ENCODE assay signal across 14 cellular contexts in genomic region chr17:82232876-82233785, GRCh38. TPM values are rescaled to one million over a fixed set of nuclear protein-coding genes. Genes with fewer than 3 reads are reported as not detected.
DNase-seq lines count a peak whose midpoint lies in the region; ATAC-seq and TF ChIP-seq lines count a peak whose summit lies in the region.
"Had no signal": no experiment of that assay in that cellular context is flagged by ENCODE, and none has a peak within 500 bp of the region (broad histone marks: within the 10 kb centered on the region; RNA-seq: fewer than 3 reads in every experiment).

No MANE protein-coding gene starts in this region.

- no peak for ATAC-seq in GM23338
- ATAC-seq in GM18519 (IDR thresholded peaks at IDR 0.05; ENCODE audit: low FRiP score, unreplicated experiment) = no peak

- peaks cover 12% of the 10 kb centered on the region for H3K4me1 Mint-ChIP-seq in T-helper 2 cell treated with Interferon-gamma antibody and Interleukin-4, amounts not matched to agents 5 μg/mL and 100 μg/mL, for 36 hours (ENCODE audit: low read depth)
- peaks cover 11 to 23% of the 10 kb centered on the region in 2 donors for H3K4me1 Mint-ChIP-seq in immature natural killer cell
- peaks cover 5% of the 10 kb centered on the region; the same call in 1 of the 3 replicates for H3K4me1 Mint-ChIP-seq in GM23338

- H4K20me1 ChIP-seq in OCI-LY7 (ENCODE audit: insufficient read depth, low read length) = peaks cover 8% of the 10 kb centered on the region; the same call in 1 of the 2 replicates
- H4K20me1 ChIP-seq in GM23338 (replicated peaks; ENCODE audit: insufficient read depth) = no peaks in the 10 kb centered on the region; the same call in 1 of the 2 replicates

- no peaks in the 10 kb centered on the region for H3K9me3 Mint-ChIP-seq in T-helper 2 cell treated with Interferon-gamma antibody and Interleukin-4, amounts not matched to agents 5 μg/mL and 100 μg/mL, for 36 hours
- H3K9me3 Mint-ChIP-seq in immature natural killer cell (no peaks in the 10 kb centered on the region), GM23338 (no peaks in the 10 kb centered on the region)

- H3K4me3 ChIP-seq in OCI-LY7 (ENCODE audit: low read depth, low read length, poor library complexity, severe bottlenecking) = no peak overlapping the region
- peak overlapping the region in 1 of 8 donors; percentile 85 for H3K4me3 ChIP-seq in spleen
- no peak overlapping the region for H3K4me3 ChIP-seq in GM23338
- H3K4me3 ChIP-seq: lung had no signal

- H3F3A ChIP-seq in GM23338 (replicated peaks; ENCODE audit: low read depth) = peaks cover 2% of the 10 kb centered on the region; the same call in 1 of the 2 replicates

- TF ChIP-seq CTCF in OCI-LY7 (conservative IDR thresholded peaks at IDR 0.05; ENCODE audit: low read length) (no peak), spleen (IDR thresholded peaks at IDR 0.05 in 8 of 11, conservative IDR thresholded peaks at IDR 0.05 in 3 of 11) (no peak), GM23338 (conservative IDR thresholded peaks at IDR 0.05; ENCODE audit: low read depth in 2 of 2) (no peak)

- H3K79me2 ChIP-seq in OCI-LY7 (ENCODE audit: insufficient read depth, low read depth, low read length) = no peaks in the 10 kb centered on the region
- no peaks in the 10 kb centered on the region for H3K79me2 ChIP-seq in GM23338 (replicated peaks; ENCODE audit: insufficient read depth)

- intact Hi-C loops in OCI-LY7 (cut with micrococcal nuclease; ENCODE audit: unreplicated experiment) (loop anchor here (5.0 kb wide), 1 partner anchor 184 kb away; the partner anchor contains the start of genes HEXD and OGFOD3), spleen (cut with DNase I; ENCODE audit: low total_unique reads) (no loop called here)

- POLR2A ChIA-PET in OCI-LY7 (lab: Charles Lee) = interaction anchor here (0.5 kb wide), 1 partner anchor 231 kb away, joined by 3 read pairs; no protein-coding TSS in a partner anchor

- 68 to 82% (median 68%) methylated on average over 10 to 21 of the region's 21 CpGs for WGBS in spleen, 5 donors

- BruUV-seq in OCI-LY7 (replicated peaks; lab: Mats Ljungman, UMichigan) = no TSS peak

- H3K9me2 ChIP-seq in OCI-LY7 (ENCODE audit: insufficient read depth, low read length) (no peaks in the 10 kb centered on the region), GM23338 (ENCODE audit: insufficient read depth) (no peaks in the 10 kb centered on the region)

- peaks cover 10% of the 10 kb centered on the region for H3K36me3 Mint-ChIP-seq in T-helper 2 cell treated with Interferon-gamma antibody and Interleukin-4, amounts not matched to agents 5 μg/mL and 100 μg/mL, for 36 hours (ENCODE audit: low read depth)
- no peaks in the 10 kb centered on the region for H3K36me3 Mint-ChIP-seq in immature natural killer cell
- no peaks in the 10 kb centered on the region for H3K36me3 Mint-ChIP-seq in GM23338 (ENCODE audit: low read depth)

- no peak for TF ChIP-seq POLR2A in spleen (IDR thresholded peaks at IDR 0.05)

- no peaks in the 10 kb centered on the region for H3K9me3 ChIP-seq in OCI-LY7 (ENCODE audit: low read length)
- no peaks in the 10 kb centered on the region for H3K9me3 ChIP-seq in spleen
- H3K9me3 ChIP-seq: heart right ventricle, Peyer's patch had no signal

- H3K36me3 ChIP-seq in OCI-LY7 (ENCODE audit: insufficient read depth, low read length) (no peaks in the 10 kb centered on the region), spleen (peaks cover 0 to 44% (median 15%) of the 10 kb centered on the region in 6 donors), GM23338 (ENCODE audit: insufficient read depth) (no peaks in the 10 kb centered on the region)

- H3K4me2 ChIP-seq in OCI-LY7 (ENCODE audit: low read length) (peak overlapping the region; percentile 25), GM23338 (no peak overlapping the region)

- no peak for DNase-seq in T-helper 2 cell treated with Interferon-gamma antibody and Interleukin-4, amounts not matched to agents 5 μg/mL and 100 μg/mL, for 36 hours (ENCODE audit: low spot score)
- DNase-seq in T-helper 2 cell (no peak), OCI-LY7 (ENCODE audit: low spot score) (no peak), immature natural killer cell (peak in 2 of 3 donors; percentile 14 to 19), spleen (peak; percentile 76), GM23338 (ENCODE audit: low spot score) (no peak)
- DNase-seq in effector CD4-positive, alpha-beta T cell = no peak
- DNase-seq: activated CD8-positive, alpha-beta memory T cell treated with anti-CD3 and anti-CD28 coated beads, Interleukin-2, amount 50 U/mL, for 48 hours; DMS79; NCI-H2227 treated with DMSO at 0.1 percent for 48 hours had no signal

- H3K27ac ChIP-seq in OCI-LY7 (ENCODE audit: low read depth, low read length, poor library complexity, severe bottlenecking) (no peak overlapping the region), spleen (peak overlapping the region in 6 of 8 donors; percentile 6 to 100 (median 98)), GM23338 (ENCODE audit: low read depth) (no peak overlapping the region)

- no peaks in the 10 kb centered on the region for H3K27me3 ChIP-seq in spleen (replicated peaks in 1 of 7)
- H3K27me3 ChIP-seq in GM23338 (ENCODE audit: insufficient read depth) = peaks cover 35% of the 10 kb centered on the region
- H3K27me3 ChIP-seq: heart right ventricle, Peyer's patch had no signal

- peak overlapping the region; percentile 63 for H3K27ac Mint-ChIP-seq in T-helper 2 cell treated with Interferon-gamma antibody and Interleukin-4, amounts not matched to agents 5 μg/mL and 100 μg/mL, for 36 hours
- H3K27ac Mint-ChIP-seq in immature natural killer cell = peak overlapping the region in 5 of 6 donors; percentile 57 to 86 (median 72)
- no peak overlapping the region for H3K27ac Mint-ChIP-seq in GM23338

- H2AFZ ChIP-seq in OCI-LY7 (ENCODE audit: low read length) (no peak overlapping the region), GM23338 (no peak overlapping the region)

- H3K4me1 ChIP-seq in OCI-LY7 (ENCODE audit: insufficient read depth, low read length, poor library complexity, severe bottlenecking) = peaks cover 40% of the 10 kb centered on the region
- H3K4me1 ChIP-seq in spleen = peaks cover 31 to 97% (median 89%) of the 10 kb centered on the region in 6 donors
- H3K4me1 ChIP-seq in GM23338 (ENCODE audit: insufficient read depth) = no peaks in the 10 kb centered on the region

- peak overlapping the region; percentile 59 for H3K4me3 Mint-ChIP-seq in T-helper 2 cell treated with Interferon-gamma antibody and Interleukin-4, amounts not matched to agents 5 μg/mL and 100 μg/mL, for 36 hours
- H3K4me3 Mint-ChIP-seq in immature natural killer cell = peak overlapping the region in 4 of 5 donors; percentile 21 to 60 (median 38)
- H3K4me3 Mint-ChIP-seq in GM23338 = no peak overlapping the region

- H3K27me3 Mint-ChIP-seq in T-helper 2 cell treated with Interferon-gamma antibody and Interleukin-4, amounts not matched to agents 5 μg/mL and 100 μg/mL, for 36 hours (ENCODE audit: low read depth) = no peaks in the 10 kb centered on the region
- H3K27me3 Mint-ChIP-seq in immature natural killer cell (ENCODE audit: low read depth in 3 of 3) (peaks cover 16 to 54% (median 33%) of the 10 kb centered on the region in 3 donors), GM23338 (ENCODE audit: insufficient read depth, low read depth, poor library complexity) (peaks cover 32% of the 10 kb centered on the region)

- CTCF ChIA-PET in OCI-LY7 (lab: Charles Lee; ENCODE audit: unreplicated experiment) = no interaction called here

TF ChIP-seq in GM23338, 12 proteins besides CTCF, POLR2A, EP300 and RAD21:
- TF ChIP-seq ZNF331 (CRISPR knock-in tag; IDR thresholded peaks at IDR 0.05; ENCODE audit: low read depth) = no peak
- TF ChIP-seq STAT1 (IDR thresholded peaks at IDR 0.05; ENCODE audit: unreplicated experiment) = no peak

RNA-seq across cellular contexts. Expression of gene SLC16A3, which starts 4.3 kb away (rescaled TPM):
- total RNA-seq in OCI-LY7 (2014; rRNA removed; shearing (Covaris generic)) = 10.1 and 21.6 TPM in 2 replicates
- 28.3 and 55.0 TPM in 2 replicates for total RNA-seq in OCI-LY7 (2022)
- 10 to 100 TPM in 1 of 3 donors, 1 to 10 TPM in 2; 5.8 to 12.2 (median 6.8) TPM for polyA plus RNA-seq in immature natural killer cell
- total RNA-seq in spleen = 100 to 1,000 TPM in 3 of 7 donors, 10 to 100 TPM in 4; 41.7 to 185 (median 91.6) TPM
- polyA plus RNA-seq in spleen = 10 to 100 TPM; 11.1 to 28.2 (median 16.5) TPM
- 10.6 and 14.4 TPM in 2 replicates for total RNA-seq in GM23338 (2014; rRNA removed; shearing (Covaris generic))
- 2.9 and 3.5 TPM in 2 replicates for polyA plus RNA-seq in GM23338 (2016; fragmentation: Nextera tagmentation; extraction: Ambion mirVana)

RNA-seq across cellular contexts. Expression of gene CCDC57, which starts 20.5 kb away (rescaled TPM):
- 30.7 and 34.5 TPM in 2 replicates for total RNA-seq in OCI-LY7 (2014; rRNA removed; shearing (Covaris generic))
- total RNA-seq in OCI-LY7 (2022) (56.1 and 58.7 TPM in 2 replicates), spleen (10 to 100 TPM; 28.8 to 59.6 (median 43.6) TPM)
- polyA plus RNA-seq in immature natural killer cell (10 to 100 TPM; 27.7 to 65.8 (median 28.8) TPM), spleen (100 to 1,000 TPM in 1 of 3 donors, 10 to 100 TPM in 2; 82.4 to 164 (median 83.0) TPM), GM23338 (2016; fragmentation: Nextera tagmentation; extraction: Ambion mirVana) (6.4 and 7.0 TPM in 2 replicates)
- total RNA-seq in GM23338 (2014; rRNA removed; shearing (Covaris generic)) = 6.7 and 16.3 TPM in 2 replicates

RNA-seq across cellular contexts. Expression of gene CSNK1D, which starts 40.4 kb away (rescaled TPM):
- 39.7 and 53.0 TPM in 2 replicates for total RNA-seq in OCI-LY7 (2014; rRNA removed; shearing (Covaris generic))
- total RNA-seq in OCI-LY7 (2022) (170 and 181 TPM in 2 replicates), spleen (100 to 1,000 TPM in 5 of 7 donors, 10 to 100 TPM in 2; 74.3 to 216 (median 160) TPM)
- polyA plus RNA-seq in immature natural killer cell (100 to 1,000 TPM in 1 of 3 donors, 10 to 100 TPM in 2; 48.9 to 130 (median 55.9) TPM), spleen (100 to 1,000 TPM in 1 of 3 donors, 10 to 100 TPM in 2; 46.5 to 122 (median 67.2) TPM), GM23338 (2016; fragmentation: Nextera tagmentation; extraction: Ambion mirVana) (43.5 and 55.3 TPM in 2 replicates)
- 48.4 and 66.4 TPM in 2 replicates for total RNA-seq in GM23338 (2014; rRNA removed; shearing (Covaris generic))

Comparison
In these comparisons a context has a peak if more than half of its experiments do, and no peak if none do; other contexts are left out.
1. DNase-seq: peak in immature natural killer cell (2 of 3) and spleen (single experiment); none in T-helper 2 cell treated with Interferon-gamma antibody and Interleukin-4, amounts not matched to agents 5 μg/mL and 100 μg/mL, for 36 hours (single experiment), T-helper 2 cell (0 of 5), OCI-LY7 (single experiment), effector CD4-positive, alpha-beta T cell (single experiment) and GM23338 (single experiment).
2. H3K27ac ChIP-seq: peak in spleen (6 of 8); none in OCI-LY7 (single experiment) and GM23338 (single experiment).